Comparison of ENCODE assay signal across 18 cellular contexts in the genomic region with DNA sequence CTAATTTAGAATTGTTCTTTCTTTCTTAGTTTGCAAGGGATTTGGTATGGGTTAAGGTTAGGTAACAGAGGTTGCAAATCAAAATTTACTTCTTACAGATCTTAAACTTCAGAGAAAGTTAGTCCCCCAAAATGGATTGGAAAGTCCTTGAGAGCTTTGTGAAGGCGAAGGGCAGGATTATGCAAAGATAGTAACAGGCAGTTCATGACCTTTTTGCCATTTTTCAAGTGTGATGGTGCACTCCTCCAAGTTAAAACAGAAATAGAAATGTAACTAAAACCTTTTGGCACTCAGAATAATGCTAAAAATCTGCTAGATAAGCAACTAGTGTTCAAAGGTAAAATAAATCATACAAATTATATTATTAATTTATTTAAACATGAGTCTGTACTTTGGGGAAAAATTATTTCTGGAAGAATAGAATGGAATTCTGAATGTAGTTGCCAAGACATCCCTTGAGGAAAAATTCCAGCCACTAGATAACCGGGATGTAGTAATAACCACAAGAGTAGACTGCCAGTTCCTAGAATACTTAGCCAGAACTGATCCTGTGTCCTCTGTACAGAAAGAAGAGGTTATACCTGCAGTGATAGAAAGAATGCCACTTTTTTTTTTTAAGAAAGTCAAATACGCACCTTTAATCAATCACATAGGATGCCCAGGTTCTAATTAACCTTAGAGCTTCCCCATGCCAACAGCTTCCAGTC.
"Had no signal": no experiment of that assay in that cellular context is flagged by ENCODE, and none has a peak within 500 bp of the region (broad histone marks: within the 10 kb centered on the region; RNA-seq: fewer than 3 reads in every experiment).

No MANE protein-coding gene starts in this region.

- H3K36me3 ChIP-seq: esophagus squamous epithelium, heart right ventricle, neutrophil, stomach had no signal

- DNase-seq: effector memory CD4-positive, alpha-beta T cell; esophagus squamous epithelium; heart right ventricle; hypothalamus; kidney glomerular epithelial cell; mesendoderm; naive B cell; psoas muscle; retina; small intestine; stimulated activated CD4-positive, alpha-beta T cell treated with anti-CD3 and anti-CD28 coated beads, Interleukin-12 subunit alpha, Interleukin-12 subunit beta, amount 100 ng/mL, for 4 hours; stimulated activated naive CD4-positive, alpha-beta T cell; stomach; substantia nigra had no signal

- H3K4me3 Mint-ChIP-seq: naive B cell had no signal

- H3K4me1 Mint-ChIP-seq: naive B cell had no signal

- H3K4me1 ChIP-seq: esophagus squamous epithelium had no signal

- H3K27ac Mint-ChIP-seq: naive B cell had no signal

- H3K4me3 ChIP-seq: esophagus squamous epithelium, heart right ventricle, lung, psoas muscle, stomach had no signal

- H3K36me3 Mint-ChIP-seq: naive B cell had no signal

- H3K27me3 ChIP-seq: esophagus squamous epithelium, heart right ventricle, stomach had no signal

- H3K9me3 ChIP-seq: esophagus squamous epithelium, heart right ventricle, neutrophil, psoas muscle, stomach had no signal

- ATAC-seq: left lobe of liver had no signal

- H3K27ac ChIP-seq: epithelial cell of prostate, heart right ventricle, neutrophil, psoas muscle, stomach had no signal
